ENCODE assay signal across 41 cellular contexts in genomic region chr5:60740322-60740721, GRCh38. TPM values are rescaled to one million over a fixed set of nuclear protein-coding genes. Genes with fewer than 3 reads are reported as not detected.
"Had no signal": no experiment of that assay in that cellular context is flagged by ENCODE, and none has a peak within 500 bp of the region (broad histone marks: within the 10 kb centered on the region; RNA-seq: fewer than 3 reads in every experiment).

No MANE protein-coding gene starts in this region.

- H3K9me3 ChIP-seq: body of pancreas had no signal

- ATAC-seq: activated naive CD4-positive, alpha-beta T cell treated with anti-CD3 and anti-CD28 coated beads, Interleukin-2, amount 50 U/mL, for 72 hours; activated naive CD8-positive, alpha-beta T cell treated with anti-CD3 and anti-CD28 coated beads, Interleukin-2, amount 50 U/mL, for 24 hours; activated T-cell treated with anti-CD3 and anti-CD28 coated beads, Interleukin-2, amount 50 U/mL, for 4 hours; activated T-cell treated with anti-CD3 and anti-CD28 coated beads, Interleukin-2, amount 50 U/mL, for 72 hours; activated T-helper 17 cell treated with anti-CD3 and anti-CD28 coated beads, Interleukin-2, amount 50 U/mL, for 72 hours; body of pancreas had no signal

- H3K27me3 Mint-ChIP-seq: activated naive CD4-positive, alpha-beta T cell treated with anti-CD3 and anti-CD28 coated beads, Interleukin-2, amount 10 ng/mL, durations not matched to agents 7 days and 5 days; activated naive CD8-positive, alpha-beta T cell; activated naive CD8-positive, alpha-beta T cell treated with anti-CD3 and anti-CD28 coated beads for 36 hours; activated naive CD8-positive, alpha-beta T cell treated with anti-CD3 and anti-CD28 coated beads, Interleukin-2, amount 10 ng/mL, durations not matched to agents 7 days and 5 days; activated naive CD8-positive, alpha-beta T cell treated with anti-CD3 and anti-CD28 coated beads, Interleukin-2, amount 50 U/mL, for 24 hours had no signal

- FAIRE-seq: astrocyte, bronchial epithelial cell had no signal

- H3K4me3 Mint-ChIP-seq: activated naive CD4-positive, alpha-beta T cell treated with anti-CD3 and anti-CD28 coated beads for 36 hours; activated naive CD4-positive, alpha-beta T cell treated with anti-CD3 and anti-CD28 coated beads, Interleukin-2, amount 10 ng/mL, durations not matched to agents 7 days and 5 days; activated naive CD4-positive, alpha-beta T cell treated with anti-CD3 and anti-CD28 coated beads, Interleukin-2, amount 50 U/mL, for 24 hours; activated naive CD8-positive, alpha-beta T cell; activated naive CD8-positive, alpha-beta T cell treated with anti-CD3 and anti-CD28 coated beads for 36 hours; activated naive CD8-positive, alpha-beta T cell treated with anti-CD3 and anti-CD28 coated beads, Interleukin-2, amount 10 ng/mL, durations not matched to agents 7 days and 5 days; activated naive CD8-positive, alpha-beta T cell treated with anti-CD3 and anti-CD28 coated beads, Interleukin-2, amount 50 U/mL, for 24 hours; activated T-cell treated with anti-CD3 and anti-CD28 coated beads, Interleukin-2, amount 50 U/mL, for 24 hours; activated T-cell treated with anti-CD3 and anti-CD28 coated beads, Interleukin-2, amount 50 U/mL, for 4 hours; activated T-cell treated with anti-CD3 and anti-CD28 coated beads, Interleukin-2, amount 50 U/mL, for 72 hours; activated T-helper 1 cell treated with anti-CD3 and anti-CD28 coated beads, Interleukin-12 subunit alpha, Interleukin-12 subunit beta, Interleukin-2, Interleukin-4 antibody, amounts not matched to agents 30 ng/mL and 10 ng/mL and 1 ng/mL, durations not matched to agents 14 hours and 24 hours and 36 hours; activated T-helper 17 cell treated with anti-CD3 and anti-CD28 coated beads, Interleukin-2, amount 50 U/mL, for 72 hours; brain; central memory CD8-positive, alpha-beta T cell had no signal

- H3K4me3 ChIP-seq: adrenal gland, ascending aorta, body of pancreas, breast epithelium, cardiac muscle cell had no signal

- H3K36me3 Mint-ChIP-seq: activated naive CD4-positive, alpha-beta T cell treated with anti-CD3 and anti-CD28 coated beads, Interleukin-2, amount 10 ng/mL, durations not matched to agents 7 days and 5 days; activated naive CD8-positive, alpha-beta T cell treated with anti-CD3 and anti-CD28 coated beads for 36 hours; activated naive CD8-positive, alpha-beta T cell treated with anti-CD3 and anti-CD28 coated beads, Interleukin-2, amount 10 ng/mL, durations not matched to agents 7 days and 5 days; brain had no signal

- H3K4me1 Mint-ChIP-seq: activated naive CD4-positive, alpha-beta T cell treated with anti-CD3 and anti-CD28 coated beads, Interleukin-2, amount 10 ng/mL, durations not matched to agents 7 days and 5 days; activated naive CD4-positive, alpha-beta T cell treated with anti-CD3 and anti-CD28 coated beads, Interleukin-2, amount 50 U/mL, for 24 hours; activated naive CD8-positive, alpha-beta T cell treated with anti-CD3 and anti-CD28 coated beads for 36 hours; activated naive CD8-positive, alpha-beta T cell treated with anti-CD3 and anti-CD28 coated beads, Interleukin-2, amount 10 ng/mL, durations not matched to agents 7 days and 5 days; activated naive CD8-positive, alpha-beta T cell treated with anti-CD3 and anti-CD28 coated beads, Interleukin-2, amount 50 U/mL, for 24 hours; activated T-helper 17 cell treated with anti-CD3 and anti-CD28 coated beads, Interleukin-2, amount 50 U/mL, for 72 hours; brain; central memory CD8-positive, alpha-beta T cell had no signal

- H3K27ac ChIP-seq: adrenal gland, ascending aorta, body of pancreas, brain microvascular endothelial cell, breast epithelium, cardiac muscle cell had no signal

- H3K36me3 ChIP-seq: adrenal gland, ascending aorta, brain microvascular endothelial cell, breast epithelium, cardiac muscle cell had no signal

- H3K4me1 ChIP-seq: adrenal gland, ascending aorta, body of pancreas, breast epithelium had no signal

- DNase-seq: activated effector memory CD4-positive, alpha-beta T cell treated with anti-CD3 and anti-CD28 coated beads, Interleukin-2, amount 50 U/mL, for 16 hours; activated effector memory CD4-positive, alpha-beta T cell treated with Interleukin-2 at 50 U/mL for 16 hours; activated gamma-delta T cell; activated gamma-delta T cell treated with Interleukin-2 at 50 U/mL for 16 hours; activated naive CD4-positive, alpha-beta T cell; activated naive CD4-positive, alpha-beta T cell treated with anti-CD3 and anti-CD28 coated beads for 36 hours; activated naive CD4-positive, alpha-beta T cell treated with anti-CD3 and anti-CD28 coated beads, Interleukin-2, amount 10 ng/mL, durations not matched to agents 7 days and 5 days; activated naive CD4-positive, alpha-beta T cell treated with anti-CD3 and anti-CD28 coated beads, Interleukin-2, amount 50 U/mL, for 16 hours; activated naive CD4-positive, alpha-beta T cell treated with Interleukin-2 at 50 U/mL for 16 hours; activated naive CD8-positive, alpha-beta T cell treated with anti-CD3 and anti-CD28 coated beads for 36 hours; activated naive CD8-positive, alpha-beta T cell treated with anti-CD3 and anti-CD28 coated beads, Interleukin-2, amount 10 ng/mL, durations not matched to agents 7 days and 5 days; activated naive CD8-positive, alpha-beta T cell treated with anti-CD3 and anti-CD28 coated beads, Interleukin-2, amount 50 U/mL, for 24 hours; activated T-cell treated with anti-CD3 and anti-CD28 coated beads, Interleukin-2, amount 50 U/mL, for 1 hour; activated T-cell treated with anti-CD3 and anti-CD28 coated beads, Interleukin-2, amount 50 U/mL, for 24 hours; activated T-cell treated with anti-CD3 and anti-CD28 coated beads, Interleukin-2, amount 50 U/mL, for 4 hours; activated T-cell treated with anti-CD3 and anti-CD28 coated beads, Interleukin-2, amount 50 U/mL, for 48 hours; activated T-cell treated with anti-CD3 and anti-CD28 coated beads, Interleukin-2, amount 50 U/mL, for 72 hours; adrenal gland; amniotic stem cell; amygdala; anterior cingulate cortex; aorta; body of pancreas; brain microvascular endothelial cell; caudate nucleus; central memory CD4-positive, alpha-beta T cell; cerebellar nuclear complex had no signal

- H3K27ac Mint-ChIP-seq: activated naive CD4-positive, alpha-beta T cell treated with anti-CD3 and anti-CD28 coated beads for 36 hours; activated naive CD4-positive, alpha-beta T cell treated with anti-CD3 and anti-CD28 coated beads, Interleukin-2, amount 10 ng/mL, durations not matched to agents 7 days and 5 days; activated naive CD4-positive, alpha-beta T cell treated with anti-CD3 and anti-CD28 coated beads, Interleukin-2, amount 50 U/mL, for 24 hours; activated naive CD4-positive, alpha-beta T cell treated with anti-CD3 and anti-CD28 coated beads, Interleukin-2, amount 50 U/mL, for 72 hours; activated naive CD8-positive, alpha-beta T cell; activated naive CD8-positive, alpha-beta T cell treated with anti-CD3 and anti-CD28 coated beads for 36 hours; activated naive CD8-positive, alpha-beta T cell treated with anti-CD3 and anti-CD28 coated beads, Interleukin-2, amount 10 ng/mL, durations not matched to agents 7 days and 5 days; activated naive CD8-positive, alpha-beta T cell treated with anti-CD3 and anti-CD28 coated beads, Interleukin-2, amount 50 U/mL, for 24 hours; activated T-cell treated with anti-CD3 and anti-CD28 coated beads, Interleukin-2, amount 50 U/mL, for 24 hours; activated T-cell treated with anti-CD3 and anti-CD28 coated beads, Interleukin-2, amount 50 U/mL, for 72 hours; activated T-helper 1 cell treated with anti-CD3 and anti-CD28 coated beads, Interleukin-12 subunit alpha, Interleukin-12 subunit beta, Interleukin-2, Interleukin-4 antibody, amounts not matched to agents 30 ng/mL and 10 ng/mL and 1 ng/mL, durations not matched to agents 14 hours and 24 hours and 36 hours; activated T-helper 17 cell treated with anti-CD3 and anti-CD28 coated beads, Interleukin-2, amount 50 U/mL, for 72 hours; activated T-helper 2 cell treated with anti-CD3 and anti-CD28 coated beads, Interferon-gamma antibody, Interleukin-2, Interleukin-4, amounts not matched to agents 10 μg/mL and 5 μg/mL and 100 μg/mL, durations not matched to agents 14 hours and 24 hours and 36 hours; brain had no signal

- H3K27me3 ChIP-seq: adrenal gland, ascending aorta, body of pancreas, brain microvascular endothelial cell, breast epithelium, cardiac muscle cell had no signal

RNA-seq across cellular contexts. Expression of gene DEPDC1B, which starts 40.4 kb away (rescaled TPM):
- total RNA-seq: cardiac septum had no signal
